In the genomic region with DNA sequence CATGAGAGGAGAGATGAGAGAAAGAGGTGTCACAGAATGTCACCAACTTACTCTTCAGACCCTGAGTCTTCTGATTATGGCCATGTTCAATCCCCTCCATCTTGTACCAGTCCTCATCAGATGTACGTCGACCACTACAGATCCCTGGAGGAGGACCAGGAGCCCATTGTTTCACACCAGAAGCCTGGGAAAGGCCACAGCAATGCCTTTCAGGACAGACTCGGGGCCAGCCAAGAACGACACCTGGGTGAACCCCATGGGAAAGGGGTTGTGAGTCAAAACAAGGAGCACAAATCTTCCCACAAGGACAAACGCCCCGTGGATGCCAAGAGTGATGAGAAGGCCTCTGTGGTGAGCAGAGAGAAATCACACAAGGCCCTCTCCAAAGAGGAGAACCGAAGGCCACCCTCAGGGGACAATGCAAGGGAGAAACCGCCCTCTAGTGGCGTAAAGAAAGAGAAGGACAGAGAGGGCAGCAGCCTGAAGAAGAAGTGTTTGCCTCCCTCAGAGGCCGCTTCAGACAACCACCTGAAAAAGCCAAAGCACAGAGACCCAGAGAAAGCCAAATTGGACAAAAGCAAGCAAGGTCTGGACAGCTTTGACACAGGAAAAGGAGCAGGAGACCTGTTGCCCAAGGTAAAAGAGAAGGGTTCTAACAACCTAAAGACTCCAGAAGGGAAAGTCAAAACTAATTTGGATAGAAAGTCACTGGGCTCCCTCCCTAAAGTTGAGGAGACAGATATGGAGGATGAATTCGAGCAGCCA, we compare ENCODE assay signal across 8 cellular contexts. TPM values are rescaled to one million over a fixed set of nuclear protein-coding genes. Genes with fewer than 3 reads are reported as not detected.
DNase-seq lines count a peak whose midpoint lies in the region; ATAC-seq and TF ChIP-seq lines count a peak whose summit lies in the region.

No MANE protein-coding gene starts in this region.

- no peak for TF ChIP-seq EP300 in neural cell (conservative IDR thresholded peaks at IDR 0.05; ENCODE audit: poor library complexity, severe bottlenecking)

- H2AFZ ChIP-seq in neural cell (ENCODE audit: low read depth, low read length), result no peak overlapping the region

- peaks cover 64% of the 10 kb centered on the region for H3K36me3 Mint-ChIP-seq in activated CD4-positive, alpha-beta T cell treated with anti-CD3 and anti-CD28 coated beads for 36 hours (ENCODE audit: low read depth)

- no peak overlapping the region for H3K27ac ChIP-seq in neural cell (ENCODE audit: low read length)

- no peaks in the 10 kb centered on the region for H3K27me3 Mint-ChIP-seq in activated CD4-positive, alpha-beta T cell treated with anti-CD3 and anti-CD28 coated beads for 36 hours

- no peaks in the 10 kb centered on the region for H3K9me2 ChIP-seq in neural cell (ENCODE audit: insufficient read depth, low read length)

- peak; percentile 12 for TF ChIP-seq RAD21 in neural cell (conservative IDR thresholded peaks at IDR 0.05)

- no peaks in the 10 kb centered on the region for H3K9me3 Mint-ChIP-seq in activated CD4-positive, alpha-beta T cell treated with anti-CD3 and anti-CD28 coated beads for 36 hours (ENCODE audit: low read depth)

- DNase-seq in 8988T (peak; percentile 45), ELR (ENCODE audit: low read depth) (peak; percentile 69), NB4 (ENCODE audit: low read depth) (peak; percentile 70), epithelial cell of esophagus (ENCODE audit: low read depth) (peak; percentile 62), inferior parietal cortex (ENCODE audit: extremely low spot score) (no peak)
- DNase-seq in activated CD4-positive, alpha-beta T cell treated with anti-CD3 and anti-CD28 coated beads for 36 hours, result peak; percentile 63

- H3K9ac ChIP-seq in neural cell (ENCODE audit: low read length), result no peak overlapping the region

- no peaks in the 10 kb centered on the region for H3F3A ChIP-seq in neural cell (ENCODE audit: insufficient read depth, low read length, poor library complexity, severe bottlenecking)

- H3K27me3 ChIP-seq in neural cell (ENCODE audit: insufficient read depth, low read depth, low read length), result no peaks in the 10 kb centered on the region

- peak overlapping the region; percentile 43 for H3K27ac Mint-ChIP-seq in activated CD4-positive, alpha-beta T cell treated with anti-CD3 and anti-CD28 coated beads for 36 hours

- no peak overlapping the region for H3K4me3 ChIP-seq in NB4 (ENCODE audit: low read depth, low read length)
- no peak overlapping the region for H3K4me3 ChIP-seq in epithelial cell of esophagus (ENCODE audit: low read length)
- H3K4me3 ChIP-seq in neural cell (ENCODE audit: low read length), result no peak overlapping the region

- H3K9me3 ChIP-seq in neural cell (ENCODE audit: low read length), result no peaks in the 10 kb centered on the region

- peak; percentile 80 for ATAC-seq in activated CD4-positive, alpha-beta T cell treated with anti-CD3 and anti-CD28 coated beads for 36 hours
- ATAC-seq in HG03175 (IDR thresholded peaks at IDR 0.05; ENCODE audit: unreplicated experiment), result no peak

- intact Hi-C loops in activated CD4-positive, alpha-beta T cell treated with anti-CD3 and anti-CD28 coated beads for 36 hours (cut with DNase I, micrococcal nuclease), result loop anchor here in 1 of 2 experiments (1.0 kb wide), 1 partner anchor 60 kb away; the partner anchor contains the start of gene RPL11

- POLR2A ChIA-PET in activated CD4-positive, alpha-beta T cell treated with anti-CD3 and anti-CD28 coated beads for 36 hours (lab: Charles Lee), result no interaction called here

- H4K20me1 ChIP-seq in neural cell (ENCODE audit: insufficient read depth), result no peaks in the 10 kb centered on the region

- H3K4me2 ChIP-seq in neural cell (ENCODE audit: low read length), result no peak overlapping the region

- no peak overlapping the region for H3K4me3 Mint-ChIP-seq in activated CD4-positive, alpha-beta T cell treated with anti-CD3 and anti-CD28 coated beads for 36 hours

- no peak for TF ChIP-seq POLR2A in NB4 (IDR thresholded peaks at IDR 0.05; ENCODE audit: extremely low read depth, insufficient read length)

- CTCF ChIA-PET in activated CD4-positive, alpha-beta T cell treated with anti-CD3 and anti-CD28 coated beads for 36 hours (lab: Charles Lee), result interaction anchor here (0.6 to 1.2 kb wide), 7 partner anchors 15 to 1404 kb away, joined by 3 to 4 read pairs (median 3); partner anchors contain the start of gene PITHD1

- H3K36me3 ChIP-seq in neural cell (ENCODE audit: insufficient read depth, low read length), result peaks cover 11% of the 10 kb centered on the region

- peak; percentile 79 for TF ChIP-seq CTCF in NB4 (IDR thresholded peaks at IDR 0.05; ENCODE audit: low read depth, low read length)
- peak; percentile 79 for TF ChIP-seq CTCF in epithelial cell of esophagus (IDR thresholded peaks at IDR 0.05; ENCODE audit: insufficient read depth, low read depth, low read length, missing control alignments)
- peak; percentile 46 for TF ChIP-seq CTCF in neural cell (IDR thresholded peaks at IDR 0.05; ENCODE audit: poor library complexity, severe bottlenecking)

- H3K79me2 ChIP-seq in neural cell (replicated peaks; ENCODE audit: insufficient read depth, low read length), result peaks cover 26% of the 10 kb centered on the region

- H3K4me1 Mint-ChIP-seq in activated CD4-positive, alpha-beta T cell treated with anti-CD3 and anti-CD28 coated beads for 36 hours, result peaks cover 27% of the 10 kb centered on the region

TF ChIP-seq in neural cell, 6 proteins besides CTCF, POLR2A, EP300 and RAD21:
- TF ChIP-seq TAF1 (IDR thresholded peaks at IDR 0.05; ENCODE audit: low read depth) (no peak), EZH2 (IDR thresholded peaks at IDR 0.05; ENCODE audit: borderline replicate concordance, insufficient read depth, low read length, poor library complexity, severe bottlenecking) (no peak), SMC3 (conservative IDR thresholded peaks at IDR 0.05; ENCODE audit: poor library complexity) (no peak), POLR2AphosphoS5 (IDR thresholded peaks at IDR 0.05) (no peak), MXI1 (conservative IDR thresholded peaks at IDR 0.05; ENCODE audit: poor library complexity, severe bottlenecking) (no peak)
- TF ChIP-seq, protein P1, sequence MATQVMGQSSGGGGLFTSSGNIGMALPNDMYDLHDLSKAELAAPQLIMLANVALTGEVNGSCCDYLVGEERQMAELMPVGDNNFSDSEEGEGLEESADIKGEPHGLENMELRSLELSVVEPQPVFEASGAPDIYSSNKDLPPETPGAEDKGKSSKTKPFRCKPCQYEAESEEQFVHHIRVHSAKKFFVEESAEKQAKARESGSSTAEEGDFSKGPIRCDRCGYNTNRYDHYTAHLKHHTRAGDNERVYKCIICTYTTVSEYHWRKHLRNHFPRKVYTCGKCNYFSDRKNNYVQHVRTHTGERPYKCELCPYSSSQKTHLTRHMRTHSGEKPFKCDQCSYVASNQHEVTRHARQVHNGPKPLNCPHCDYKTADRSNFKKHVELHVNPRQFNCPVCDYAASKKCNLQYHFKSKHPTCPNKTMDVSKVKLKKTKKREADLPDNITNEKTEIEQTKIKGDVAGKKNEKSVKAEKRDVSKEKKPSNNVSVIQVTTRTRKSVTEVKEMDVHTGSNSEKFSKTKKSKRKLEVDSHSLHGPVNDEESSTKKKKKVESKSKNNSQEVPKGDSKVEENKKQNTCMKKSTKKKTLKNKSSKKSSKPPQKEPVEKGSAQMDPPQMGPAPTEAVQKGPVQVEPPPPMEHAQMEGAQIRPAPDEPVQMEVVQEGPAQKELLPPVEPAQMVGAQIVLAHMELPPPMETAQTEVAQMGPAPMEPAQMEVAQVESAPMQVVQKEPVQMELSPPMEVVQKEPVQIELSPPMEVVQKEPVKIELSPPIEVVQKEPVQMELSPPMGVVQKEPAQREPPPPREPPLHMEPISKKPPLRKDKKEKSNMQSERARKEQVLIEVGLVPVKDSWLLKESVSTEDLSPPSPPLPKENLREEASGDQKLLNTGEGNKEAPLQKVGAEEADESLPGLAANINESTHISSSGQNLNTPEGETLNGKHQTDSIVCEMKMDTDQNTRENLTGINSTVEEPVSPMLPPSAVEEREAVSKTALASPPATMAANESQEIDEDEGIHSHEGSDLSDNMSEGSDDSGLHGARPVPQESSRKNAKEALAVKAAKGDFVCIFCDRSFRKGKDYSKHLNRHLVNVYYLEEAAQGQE (IDR thresholded peaks at IDR 0.05; ENCODE audit: borderline replicate concordance), result no peak

RNA-seq across cellular contexts. Expression of gene ELOA, which starts 8.0 kb away (rescaled TPM):
- 10 to 100 TPM; 34.5 to 38.6 TPM for total RNA-seq in activated CD4-positive, alpha-beta T cell treated with anti-CD3 and anti-CD28 coated beads for 36 hours
- 20.0 and 25.7 TPM in 2 replicates for polyA plus RNA-seq in neural cell
- 32.1 and 39.0 TPM in 2 replicates for polyA minus RNA-seq in neural cell

RNA-seq across cellular contexts. Expression of gene PITHD1, which starts 27.0 kb away (rescaled TPM):
- total RNA-seq in activated CD4-positive, alpha-beta T cell treated with anti-CD3 and anti-CD28 coated beads for 36 hours, result 10 to 100 TPM; 53.1 to 64.1 TPM
- polyA plus RNA-seq in neural cell, result 242 and 267 TPM in 2 replicates
- 85.0 and 91.9 TPM in 2 replicates for polyA minus RNA-seq in neural cell

RNA-seq across cellular contexts. Expression of gene LYPLA2, which starts 39.7 kb away (rescaled TPM):
- 10 to 100 TPM; 55.0 to 64.8 TPM for total RNA-seq in activated CD4-positive, alpha-beta T cell treated with anti-CD3 and anti-CD28 coated beads for 36 hours
- 107 and 119 TPM in 2 replicates for polyA plus RNA-seq in neural cell
- 51.4 and 71.1 TPM in 2 replicates for polyA minus RNA-seq in neural cell

RNA-seq across cellular contexts. Expression of gene GALE, which starts 49.3 kb away (rescaled TPM):
- total RNA-seq in activated CD4-positive, alpha-beta T cell treated with anti-CD3 and anti-CD28 coated beads for 36 hours, result 10 to 100 TPM; 27.4 to 35.6 TPM
- 109 and 130 TPM in 2 replicates for polyA plus RNA-seq in neural cell
- 34.8 and 39.9 TPM in 2 replicates for polyA minus RNA-seq in neural cell

RNA-seq across cellular contexts. Expression of gene RPL11, which starts 59.6 kb away (rescaled TPM):
- 1,000 to 10,000 TPM; 1,003 to 1,481 TPM for total RNA-seq in activated CD4-positive, alpha-beta T cell treated with anti-CD3 and anti-CD28 coated beads for 36 hours
- 1,052 and 1,136 TPM in 2 replicates for polyA plus RNA-seq in neural cell
- polyA minus RNA-seq in neural cell, result 364 and 436 TPM in 2 replicates
